8 cellular contexts compared by ENCODE assay signal in genomic region chr20:37693629-37694626, GRCh38. TPM values are rescaled to one million over a fixed set of nuclear protein-coding genes. Genes with fewer than 3 reads are reported as not detected.
DNase-seq lines count a peak whose midpoint lies in the region; ATAC-seq and TF ChIP-seq lines count a peak whose summit lies in the region.

Gene CTNNBL1, plus strand, starts transcription at chr20:37694030. Its CDS starts 93 bp downstream, at chr20:37694123.

- peak within 1 kb of the TSS; percentile 95 for H3K4me2 ChIP-seq in KMS-11

- H3K4me3 Mint-ChIP-seq in activated T-cell treated with anti-CD3 and anti-CD28 coated beads, Interleukin-2, amount 50 U/mL, for 24 hours = peak within 1 kb of the TSS; percentile 96

- peak within 1 kb of the TSS; percentile 42 for H3K4me3 ChIP-seq in KMS-11 (IDR thresholded peaks at IDR 0.05; ENCODE audit: insufficient read depth, low read depth, low read length)
- peak within 1 kb of the TSS; percentile 92 to 98 for H3K4me3 ChIP-seq in Panc1 (ENCODE audit: low read depth in 2 of 2, low read length in 2 of 2)
- H3K4me3 ChIP-seq in muscle layer of duodenum (ENCODE audit: low read depth in 1 of 2, low read length in 2 of 2) = peak within 1 kb of the TSS; percentile 96 to 97

- H3K27ac ChIP-seq in KMS-11 (no peak within 1 kb of the TSS), Panc1 (ENCODE audit: low read length) (peak within 1 kb of the TSS; percentile 88), muscle layer of duodenum (ENCODE audit: low read length) (peak within 1 kb of the TSS; percentile 83)

- no peaks in the 10 kb centered on the region for H4K20me1 ChIP-seq in KMS-11 (ENCODE audit: insufficient read depth)

- CTCF ChIA-PET in Panc1 (lab: Charles Lee) = no interaction called here

- in situ Hi-C loops in Panc1 (cut with HindIII; ENCODE audit: low pct_unique_long_range_greater_than_20kb, low sequenced_read_pairs) = no loop called here

- peaks cover 24% of the 10 kb centered on the region for H3K4me1 ChIP-seq in KMS-11 (ENCODE audit: low read depth, poor library complexity, severe bottlenecking)
- H3K4me1 ChIP-seq in Panc1 (ENCODE audit: control insufficient read depth, insufficient read depth, low read length) = 0 out of 2 replicates have a peak, but pooled peaks cover 5% of the 10 kb centered on the region
- peaks cover 6 to 16% of the 10 kb centered on the region in 2 donors for H3K4me1 ChIP-seq in muscle layer of duodenum (ENCODE audit: control insufficient read depth in 1 of 2, insufficient read depth in 2 of 2, low read length in 2 of 2)

- POLR2A ChIA-PET in Panc1 (lab: Charles Lee) = interaction anchor here (0.5 to 0.8 kb wide), 3 partner anchors 8 to 830 kb away, joined by 3 to 13 read pairs (median 3); no protein-coding TSS in a partner anchor

- peaks cover 27% of the 10 kb centered on the region for H3K79me2 ChIP-seq in KMS-11 (ENCODE audit: insufficient read depth, low read depth)

- H3K36me3 Mint-ChIP-seq in activated T-cell treated with anti-CD3 and anti-CD28 coated beads, Interleukin-2, amount 50 U/mL, for 24 hours (ENCODE audit: low read depth) = peaks cover 32% of the 10 kb centered on the region

- peak; percentile 83 for ATAC-seq in GM21737 (IDR thresholded peaks at IDR 0.05; ENCODE audit: unreplicated experiment)
- ATAC-seq in Panc1 = peak; percentile 98
- peak; percentile 99 for ATAC-seq in esophagus mucosa

- peak within 1 kb of the TSS; percentile 50; the same call in 1 of the 2 replicates for H3K9ac ChIP-seq in KMS-11

- no peaks in the 10 kb centered on the region for H3K27me3 ChIP-seq in KMS-11 (ENCODE audit: insufficient read depth, low read depth)
- peaks cover 3% of the 10 kb centered on the region for H3K27me3 ChIP-seq in Panc1 (ENCODE audit: control insufficient read depth, insufficient read depth, low read length)
- H3K27me3 ChIP-seq in muscle layer of duodenum (ENCODE audit: low read depth, low read length) = no peaks in the 10 kb centered on the region

- H3K9me3 ChIP-seq in Panc1 (ENCODE audit: control insufficient read depth, insufficient read depth, low read depth, low read length) (no peaks in the 10 kb centered on the region), muscle layer of duodenum (ENCODE audit: control insufficient read depth in 1 of 2, low read length in 2 of 2) (no peaks in the 10 kb centered on the region)

- TF ChIP-seq CTCF in KMS-11 (conservative IDR thresholded peaks at IDR 0.05; ENCODE audit: low read depth, low read length) (no peak), Panc1 (IDR thresholded peaks at IDR 0.05) (no peak)

- peaks cover 34% of the 10 kb centered on the region for H3K4me1 Mint-ChIP-seq in activated T-cell treated with anti-CD3 and anti-CD28 coated beads, Interleukin-2, amount 50 U/mL, for 24 hours (ENCODE audit: low read depth)

- intact Hi-C loops in Panc1 (cut with micrococcal nuclease; ENCODE audit: unreplicated experiment) = no loop called here

- peak within 1 kb of the TSS; percentile 86 for H2AFZ ChIP-seq in KMS-11 (ENCODE audit: low read depth)

- BruUV-seq in Panc1 (replicated peaks; lab: Mats Ljungman, UMichigan) = no TSS peak

- H3K36me3 ChIP-seq in KMS-11 (ENCODE audit: insufficient read depth) = no peaks in the 10 kb centered on the region
- H3K36me3 ChIP-seq in Panc1 (ENCODE audit: control insufficient read depth, insufficient read depth, low read length) = peaks cover 6% of the 10 kb centered on the region; the same call in 1 of the 2 replicates
- no peaks in the 10 kb centered on the region for H3K36me3 ChIP-seq in muscle layer of duodenum (ENCODE audit: control insufficient read depth in 1 of 2, insufficient read depth in 2 of 2, low read length in 2 of 2)

- H3K9me3 Mint-ChIP-seq in activated T-cell treated with anti-CD3 and anti-CD28 coated beads, Interleukin-2, amount 50 U/mL, for 24 hours = no peaks in the 10 kb centered on the region

- DNase-seq in DMS79 (lab: John Stamatoyannopoulos, UW) = peak; percentile 87
- peak; percentile 93 for DNase-seq in Panc1 (ENCODE audit: low read depth, low spot score)
- DNase-seq in activated T-cell treated with anti-CD3 and anti-CD28 coated beads, Interleukin-2, amount 50 U/mL, for 24 hours = peak; percentile 96
- peak; percentile 93 for DNase-seq in stimulated activated CD8-positive, alpha-beta memory T cell treated with anti-CD3 and anti-CD28 coated beads, Interleukin-7, amount 100 ng/mL, for 24 hours (ENCODE audit: low read depth)

- H3K27ac Mint-ChIP-seq in activated T-cell treated with anti-CD3 and anti-CD28 coated beads, Interleukin-2, amount 50 U/mL, for 24 hours = peak within 1 kb of the TSS; percentile 98

- H3K27me3 Mint-ChIP-seq in activated T-cell treated with anti-CD3 and anti-CD28 coated beads, Interleukin-2, amount 50 U/mL, for 24 hours = peaks cover 25% of the 10 kb centered on the region

RNA-seq across cellular contexts. Expression of gene CTNNBL1, which starts in this region (rescaled TPM):
- total RNA-seq in Panc1 (2021; ENCODE audit: unreplicated experiment) = 71.2 TPM
- 64.3 TPM for polyA plus RNA-seq in Panc1 (2012; ENCODE audit: insufficient read length)
- 38.7 TPM for total RNA-seq in esophagus mucosa

Comparison
In these comparisons a context has a peak if more than half of its experiments do, and no peak if none do; other contexts are left out.
1. H3K4me3 ChIP-seq: peak in every context shown above with its lines; median percentile 96 in muscle layer of duodenum; 95 in Panc1; 42 in KMS-11.